Comparison of ENCODE assay signal across 11 cellular contexts in genomic region chr1:22639286-22639685, GRCh38. TPM values are rescaled to one million over a fixed set of nuclear protein-coding genes. Genes with fewer than 3 reads are reported as not detected.
DNase-seq lines count a peak whose midpoint lies in the region; ATAC-seq and TF ChIP-seq lines count a peak whose summit lies in the region.
"Had no signal": no experiment of that assay in that cellular context is flagged by ENCODE, and none has a peak within 500 bp of the region (broad histone marks: within the 10 kb centered on the region; RNA-seq: fewer than 3 reads in every experiment).

No MANE protein-coding gene starts in this region.

- H3K27ac Mint-ChIP-seq in chondrocyte (ENCODE audit: unreplicated experiment) (no peak overlapping the region), memory B cell (no peak overlapping the region)
- H3K27ac Mint-ChIP-seq in CD8-positive, alpha-beta T cell: no peak overlapping the region

- H3K36me3 ChIP-seq in CD8-positive, alpha-beta T cell (ENCODE audit: insufficient read depth, low read length): no peaks in the 10 kb centered on the region

- no peaks in the 10 kb centered on the region for H3K9me3 ChIP-seq in CD8-positive, alpha-beta T cell (ENCODE audit: low read length)

- ATAC-seq in memory B cell (ENCODE audit: low read depth) (peak; percentile 38), HG03135 (IDR thresholded peaks at IDR 0.05; ENCODE audit: unreplicated experiment) (no peak)
- no peak for ATAC-seq in CD8-positive, alpha-beta T cell

- H3K27me3 Mint-ChIP-seq in chondrocyte (ENCODE audit: low read depth): peaks cover 13% of the 10 kb centered on the region
- peaks cover 13% of the 10 kb centered on the region for H3K27me3 Mint-ChIP-seq in memory B cell
- H3K27me3 Mint-ChIP-seq in CD8-positive, alpha-beta T cell (ENCODE audit: low read depth): peaks cover 17% of the 10 kb centered on the region

- H3K4me1 Mint-ChIP-seq in chondrocyte (ENCODE audit: low read depth) (peaks cover 5% of the 10 kb centered on the region), memory B cell (peaks cover 6% of the 10 kb centered on the region)
- no peaks in the 10 kb centered on the region for H3K4me1 Mint-ChIP-seq in CD8-positive, alpha-beta T cell (ENCODE audit: low read depth)

- POLR2A ChIA-PET in CD8-positive, alpha-beta T cell (lab: Charles Lee): no interaction called here

- H3K4me1 ChIP-seq in CD8-positive, alpha-beta T cell (ENCODE audit: insufficient read depth, low read length): no peaks in the 10 kb centered on the region

- intact Hi-C loops in dorsolateral prefrontal cortex (cut with DNase I): no loop called here
- intact Hi-C loops in CD8-positive, alpha-beta T cell (cut with DNase I, micrococcal nuclease): no loop called here

- TF ChIP-seq CTCF in HFF-Myc (IDR thresholded peaks at IDR 0.05; ENCODE audit: low read depth, low read length, missing control alignments) (peak; percentile 12), chondrocyte (IDR thresholded peaks at IDR 0.05) (peak; percentile 49), dorsolateral prefrontal cortex (IDR thresholded peaks at IDR 0.05 in 54 of 56, conservative IDR thresholded peaks at IDR 0.05 in 2 of 56; ENCODE audit: low read depth in 1 of 56, partially characterized antibody in 56 of 56) (peak in 1 of 56 donors; percentile 13)
- TF ChIP-seq CTCF in CD8-positive, alpha-beta T cell (IDR thresholded peaks at IDR 0.05): no peak

- CTCF ChIA-PET in CD8-positive, alpha-beta T cell (lab: Charles Lee): interaction anchor here (1.3 kb wide), 1 partner anchor 17 kb away, joined by 3 read pairs; no protein-coding TSS in a partner anchor

- peaks cover 0 to 13% (median 0%) of the 10 kb centered on the region in 45 donors for H3K27me3 ChIP-seq in dorsolateral prefrontal cortex
- H3K27me3 ChIP-seq in CD8-positive, alpha-beta T cell (ENCODE audit: insufficient read depth, low read length): no peaks in the 10 kb centered on the region

- no peaks in the 10 kb centered on the region for H3K9me3 Mint-ChIP-seq in chondrocyte (ENCODE audit: low read depth)
- H3K9me3 Mint-ChIP-seq in memory B cell: no peaks in the 10 kb centered on the region
- no peaks in the 10 kb centered on the region for H3K9me3 Mint-ChIP-seq in CD8-positive, alpha-beta T cell
- H3K9me3 Mint-ChIP-seq: nephron had no signal

- peak overlapping the region in 1 of 59 donors; percentile 30 for H3K27ac ChIP-seq in dorsolateral prefrontal cortex
- H3K27ac ChIP-seq in CD8-positive, alpha-beta T cell (ENCODE audit: low read depth, low read length): no peak overlapping the region

- H3K36me3 Mint-ChIP-seq in chondrocyte (ENCODE audit: low read depth): no peaks in the 10 kb centered on the region
- H3K36me3 Mint-ChIP-seq in memory B cell: no peaks in the 10 kb centered on the region
- no peaks in the 10 kb centered on the region for H3K36me3 Mint-ChIP-seq in CD8-positive, alpha-beta T cell

- H3K4me3 ChIP-seq in HFF-Myc (replicated peaks; ENCODE audit: low read depth, low read length): no peak overlapping the region
- peak overlapping the region in 19 of 59 donors; percentile 9 to 57 (median 43) for H3K4me3 ChIP-seq in dorsolateral prefrontal cortex
- H3K4me3 ChIP-seq in CD8-positive, alpha-beta T cell (ENCODE audit: low read depth, low read length): no peak overlapping the region

- no peak overlapping the region for H3K4me3 Mint-ChIP-seq in chondrocyte (ENCODE audit: unreplicated experiment)
- H3K4me3 Mint-ChIP-seq in memory B cell: no peak overlapping the region
- H3K4me3 Mint-ChIP-seq in CD8-positive, alpha-beta T cell: no peak overlapping the region
- H3K4me3 Mint-ChIP-seq: nephron had no signal

- peak; percentile 17 for DNase-seq in CD1c-positive myeloid dendritic cell (ENCODE audit: extremely low spot score)
- peak; percentile 11 for DNase-seq in HFF-Myc (ENCODE audit: extremely low read depth, low read depth)
- no peak for DNase-seq in chondrocyte (ENCODE audit: low spot score)
- DNase-seq in memory B cell (ENCODE audit: low spot score in 2 of 2): no peak
- no peak for DNase-seq in dorsolateral prefrontal cortex
- DNase-seq in CD8-positive, alpha-beta T cell: no peak
- no peak for DNase-seq in AML-193 (lab: John Stamatoyannopoulos, UW)
- DNase-seq: activated CD4-positive, alpha-beta T cell treated with anti-CD3 and anti-CD28 coated beads, Interleukin-2, amount 50 U/mL, for 4 hours; NCI-H1092 treated with DMSO at 0.1 percent for 48 hours had no signal

RNA-seq across cellular contexts. Expression of gene C1QA, which starts 2.9 kb away (rescaled TPM):
- total RNA-seq in chondrocyte (not detected in 3 replicates), dorsolateral prefrontal cortex (100 to 1,000 TPM in 13 of 120 experiments, 10 to 100 TPM in 105, 1 to 10 TPM in 2; 7.6 to 317 (median 44.5) TPM)
- total RNA-seq in CD8-positive, alpha-beta T cell: not detected

RNA-seq across cellular contexts. Expression of gene C1QC, which starts 4.1 kb away (rescaled TPM):
- not detected in 3 replicates for total RNA-seq in chondrocyte
- 100 to 1,000 TPM in 30 of 120 experiments, 10 to 100 TPM in 90; 15.3 to 399 (median 70.1) TPM for total RNA-seq in dorsolateral prefrontal cortex
- not detected for total RNA-seq in CD8-positive, alpha-beta T cell

RNA-seq across cellular contexts. Expression of gene C1QB, which starts 13.8 kb away (rescaled TPM):
- total RNA-seq in chondrocyte (not detected in 3 replicates), dorsolateral prefrontal cortex (100 to 1,000 TPM in 35 of 120 experiments, 10 to 100 TPM in 85; 12.3 to 456 (median 73.0) TPM)
- not detected for total RNA-seq in CD8-positive, alpha-beta T cell

Comparison
In these comparisons a context has a peak if more than half of its experiments do, and no peak if none do; other contexts are left out.
1. DNase-seq: peak in CD1c-positive myeloid dendritic cell (single experiment) and HFF-Myc (single experiment); none in chondrocyte (single experiment), memory B cell (0 of 2), dorsolateral prefrontal cortex (0 of 10), CD8-positive, alpha-beta T cell (0 of 7) and AML-193 (0 of 2).
2. RNA of gene C1QC, which starts 4.1 kb away (total RNA-seq): 15.3 to 399 TPM in dorsolateral prefrontal cortex; not detected in chondrocyte and not detected in CD8-positive, alpha-beta T cell; every median in the first group is over 10 times any median in the second.
3. RNA of gene C1QB, which starts 13.8 kb away (total RNA-seq): 12.3 to 456 TPM in dorsolateral prefrontal cortex; not detected in chondrocyte and not detected in CD8-positive, alpha-beta T cell; every median in the first group is over 10 times any median in the second.